In the genomic region with DNA sequence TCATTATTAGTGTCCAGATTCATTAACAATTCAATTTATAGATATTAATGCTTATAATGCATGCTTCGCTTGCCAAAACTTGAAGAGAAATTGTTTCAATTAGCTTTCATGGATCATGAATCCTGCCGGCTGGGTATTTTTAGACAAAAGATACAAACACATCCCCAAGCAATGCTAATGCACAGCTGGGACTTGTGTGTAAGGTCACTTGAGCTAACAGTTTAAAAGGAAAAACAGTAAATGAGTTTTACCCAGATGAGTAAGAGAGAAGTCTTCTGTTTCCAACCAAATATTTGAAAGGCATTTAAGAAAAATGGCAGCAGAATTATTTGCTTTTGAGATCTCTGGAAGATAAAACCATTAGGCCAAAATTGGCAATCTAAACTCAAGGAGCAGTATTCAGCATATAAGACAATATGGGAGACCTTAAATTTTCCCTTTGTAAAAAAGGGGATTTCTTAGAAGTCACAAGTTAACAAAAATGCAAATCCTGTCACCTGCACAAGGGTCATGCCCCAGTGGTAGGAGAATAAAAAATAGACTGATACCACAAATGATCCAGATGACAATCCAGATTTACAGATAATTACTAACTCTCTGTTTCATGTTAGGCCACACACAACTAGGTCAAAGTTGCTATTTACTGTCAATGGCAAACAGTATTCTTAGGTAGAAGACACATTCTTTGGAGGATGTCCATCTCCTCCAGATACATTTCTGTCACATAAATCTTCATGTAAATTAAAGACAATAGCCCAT, we compare ENCODE assay signal across 11 cellular contexts.
DNase-seq lines count a peak whose midpoint lies in the region; ATAC-seq, FAIRE-seq and TF ChIP-seq lines count a peak whose summit lies in the region.
"Had no signal": no experiment of that assay in that cellular context is flagged by ENCODE, and none has a peak within 500 bp of the region (broad histone marks: within the 10 kb centered on the region; RNA-seq: fewer than 3 reads in every experiment).

No MANE protein-coding gene starts in this region.

- intact Hi-C loops in MCF 10A (cut with micrococcal nuclease): no loop called here
- intact Hi-C loops in activated CD4-positive, alpha-beta T cell treated with anti-CD3 and anti-CD28 coated beads, Interleukin-2, amount 10 ng/mL, durations not matched to agents 24 days and 14 days (cut with micrococcal nuclease): no loop called here

- no peak overlapping the region for H3K4me3 ChIP-seq in neural progenitor cell
- H3K4me3 ChIP-seq: cardiac muscle cell had no signal

- ATAC-seq in GM21390 (IDR thresholded peaks at IDR 0.05; ENCODE audit: unreplicated experiment) (peak; percentile 59), HG03097 (IDR thresholded peaks at IDR 0.05; ENCODE audit: low FRiP score, unreplicated experiment) (peak; percentile 81)

- H3K9me3 ChIP-seq in neural progenitor cell (ENCODE audit: low read depth): no peaks in the 10 kb centered on the region

- no peak overlapping the region for H3K4me2 ChIP-seq in neural progenitor cell

- H3K4me1 Mint-ChIP-seq in chondrocyte (ENCODE audit: low read depth): peaks cover 38% of the 10 kb centered on the region
- peaks cover 3% of the 10 kb centered on the region for H3K4me1 Mint-ChIP-seq in neural progenitor cell
- no peaks in the 10 kb centered on the region for H3K4me1 Mint-ChIP-seq in MCF 10A (ENCODE audit: insufficient read depth, unreplicated experiment)
- H3K4me1 Mint-ChIP-seq in activated CD4-positive, alpha-beta T cell treated with anti-CD3 and anti-CD28 coated beads, Interleukin-2, amount 10 ng/mL, durations not matched to agents 24 days and 14 days: no peaks in the 10 kb centered on the region

- H3K36me3 ChIP-seq in neural progenitor cell: no peaks in the 10 kb centered on the region
- H3K36me3 ChIP-seq: cardiac muscle cell had no signal

- no peaks in the 10 kb centered on the region for H3K9me3 Mint-ChIP-seq in chondrocyte (ENCODE audit: low read depth)
- H3K9me3 Mint-ChIP-seq in neural progenitor cell: peaks cover 3% of the 10 kb centered on the region
- H3K9me3 Mint-ChIP-seq in MCF 10A (ENCODE audit: unreplicated experiment): no peaks in the 10 kb centered on the region
- H3K9me3 Mint-ChIP-seq in activated CD4-positive, alpha-beta T cell treated with anti-CD3 and anti-CD28 coated beads, Interleukin-2, amount 10 ng/mL, durations not matched to agents 24 days and 14 days: no peaks in the 10 kb centered on the region

- DNase-seq in GM18507 (ENCODE audit: extremely low spot score, insufficient read length, low read depth): peak; percentile 17
- DNase-seq in chondrocyte (ENCODE audit: low spot score): no peak
- DNase-seq in neural progenitor cell (ENCODE audit: low spot score): no peak
- DNase-seq in MCF 10A (ENCODE audit: unreplicated experiment): no peak
- no peak for DNase-seq in activated CD4-positive, alpha-beta T cell treated with anti-CD3 and anti-CD28 coated beads, Interleukin-2, amount 10 ng/mL, durations not matched to agents 24 days and 14 days
- no peak for DNase-seq in NK-92 (lab: John Stamatoyannopoulos, UW; ENCODE audit: unreplicated experiment)
- DNase-seq: H7; stimulated activated CD4-positive, alpha-beta T cell treated with anti-CD3 and anti-CD28 coated beads, Interleukin-4, amount 100 ng/mL, for 1 hour had no signal

- H3K27me3 Mint-ChIP-seq in chondrocyte (ENCODE audit: low read depth) (no peaks in the 10 kb centered on the region), neural progenitor cell (ENCODE audit: insufficient read depth, low read depth) (no peaks in the 10 kb centered on the region), MCF 10A (ENCODE audit: insufficient read depth, unreplicated experiment) (no peaks in the 10 kb centered on the region)
- H3K27me3 Mint-ChIP-seq in activated CD4-positive, alpha-beta T cell treated with anti-CD3 and anti-CD28 coated beads, Interleukin-2, amount 10 ng/mL, durations not matched to agents 24 days and 14 days: no peaks in the 10 kb centered on the region

- CTCF ChIA-PET in MCF 10A (lab: Yijun Ruan, JAX): no interaction called here

- H3K27ac ChIP-seq in neural progenitor cell: no peak overlapping the region
- H3K27ac ChIP-seq: cardiac muscle cell had no signal

- H3K27ac Mint-ChIP-seq in chondrocyte (ENCODE audit: unreplicated experiment) (peak overlapping the region; percentile 15), neural progenitor cell (no peak overlapping the region), MCF 10A (ENCODE audit: low read depth, unreplicated experiment) (no peak overlapping the region)
- no peak overlapping the region for H3K27ac Mint-ChIP-seq in activated CD4-positive, alpha-beta T cell treated with anti-CD3 and anti-CD28 coated beads, Interleukin-2, amount 10 ng/mL, durations not matched to agents 24 days and 14 days

- H2AFZ ChIP-seq in neural progenitor cell (replicated peaks): no peak overlapping the region

- no peaks in the 10 kb centered on the region for H3K4me1 ChIP-seq in neural progenitor cell

- no peaks in the 10 kb centered on the region for H3K36me3 Mint-ChIP-seq in chondrocyte (ENCODE audit: low read depth)
- no peaks in the 10 kb centered on the region for H3K36me3 Mint-ChIP-seq in neural progenitor cell
- H3K36me3 Mint-ChIP-seq in MCF 10A (ENCODE audit: insufficient read depth, unreplicated experiment): no peaks in the 10 kb centered on the region
- H3K36me3 Mint-ChIP-seq in activated CD4-positive, alpha-beta T cell treated with anti-CD3 and anti-CD28 coated beads, Interleukin-2, amount 10 ng/mL, durations not matched to agents 24 days and 14 days (ENCODE audit: low read depth): no peaks in the 10 kb centered on the region

- H4K20me1 ChIP-seq in neural progenitor cell (ENCODE audit: low read depth): no peaks in the 10 kb centered on the region

- no peaks in the 10 kb centered on the region for H3F3A ChIP-seq in neural progenitor cell (ENCODE audit: low read depth)

- H3K27me3 ChIP-seq in neural progenitor cell: no peaks in the 10 kb centered on the region
- H3K27me3 ChIP-seq: cardiac muscle cell had no signal

- peak; percentile 62 for FAIRE-seq in GM18507 (lab: Jason Lieb, UNC)

- H3K4me3 Mint-ChIP-seq in chondrocyte (ENCODE audit: unreplicated experiment) (no peak overlapping the region), neural progenitor cell (no peak overlapping the region), MCF 10A (ENCODE audit: unreplicated experiment) (no peak overlapping the region)
- H3K4me3 Mint-ChIP-seq in activated CD4-positive, alpha-beta T cell treated with anti-CD3 and anti-CD28 coated beads, Interleukin-2, amount 10 ng/mL, durations not matched to agents 24 days and 14 days: no peak overlapping the region

- TF ChIP-seq CTCF in chondrocyte (IDR thresholded peaks at IDR 0.05): no peak
- TF ChIP-seq CTCF in neural progenitor cell (IDR thresholded peaks at IDR 0.05): no peak
- TF ChIP-seq CTCF in MCF 10A (IDR thresholded peaks at IDR 0.05; ENCODE audit: unreplicated experiment): no peak

- H3K79me2 ChIP-seq in neural progenitor cell (ENCODE audit: low read depth): peaks cover 9% of the 10 kb centered on the region

- no TSS peak for BruUV-seq in MCF 10A (replicated peaks; lab: Mats Ljungman, UMichigan)

- POLR2A ChIA-PET in MCF 10A (lab: Yijun Ruan, JAX): no interaction called here

- no peak overlapping the region for H3K9ac ChIP-seq in neural progenitor cell
